8 cellular contexts compared by ENCODE assay signal in genomic region chr5:131171276-131171815, GRCh38. TPM values are rescaled to one million over a fixed set of nuclear protein-coding genes. Genes with fewer than 3 reads are reported as not detected.
DNase-seq lines count a peak whose midpoint lies in the region; ATAC-seq and TF ChIP-seq lines count a peak whose summit lies in the region.

No MANE protein-coding gene starts in this region.

- H3K9me3 ChIP-seq in GM23248 (ENCODE audit: low read depth) (no peaks in the 10 kb centered on the region), fibroblast of lung (ENCODE audit: control insufficient read depth, insufficient read depth, low read depth, low read length) (no peaks in the 10 kb centered on the region)

- ATAC-seq in HG02588 (IDR thresholded peaks at IDR 0.05; ENCODE audit: unreplicated experiment): no peak

- H3F3A ChIP-seq in GM23248 (ENCODE audit: insufficient read depth): no peaks in the 10 kb centered on the region

- WGBS in GM23248 (ENCODE audit: low coverage in 1 of 2, low lambda C conversion rate in 2 of 2, missing lambda C conversion rate in 2 of 2), 2 experiments: 6 to 9% methylated on average over 11 of the region's 11 CpGs

- H3K9ac ChIP-seq in GM23248 (peak overlapping the region; percentile 77), fibroblast of lung (ENCODE audit: insufficient read depth, low read length) (peak overlapping the region; percentile 11)

- CTCF ChIA-PET in AG04449 (lab: Yijun Ruan, JAX): interaction anchor here (1.2 kb wide), 1 partner anchor 245 kb away, joined by 3 read pairs; no protein-coding TSS in a partner anchor

- H3K36me3 ChIP-seq in GM23248 (ENCODE audit: low read depth) (no peaks in the 10 kb centered on the region), fibroblast of lung (ENCODE audit: control insufficient read depth, insufficient read depth, low read length) (no peaks in the 10 kb centered on the region)

- H3K4me3 ChIP-seq in AG04449 (ENCODE audit: low read depth, low read length) (peak overlapping the region; percentile 73), GM23248 (peak overlapping the region; percentile 93), fibroblast of lung (replicated peaks in 1 of 4; ENCODE audit: control extremely low read depth in 1 of 4, insufficient read depth in 1 of 4, low read depth in 3 of 4, low read length in 4 of 4) (peak overlapping the region; percentile 64 to 96 (median 70))

- H4K20me1 ChIP-seq in GM23248 (ENCODE audit: insufficient read depth): no peaks in the 10 kb centered on the region
- H4K20me1 ChIP-seq in fibroblast of lung (ENCODE audit: control insufficient read depth, extremely low read depth, insufficient read depth, low read length): no peaks in the 10 kb centered on the region

- H2AFZ ChIP-seq in GM23248 (peak overlapping the region; percentile 99), fibroblast of lung (ENCODE audit: low read length) (peak overlapping the region; percentile 68)

- no peaks in the 10 kb centered on the region for H3K9me2 ChIP-seq in GM23248 (ENCODE audit: insufficient read depth)

- H3K4me1 ChIP-seq in GM23248 (ENCODE audit: insufficient read depth): peaks cover 4% of the 10 kb centered on the region; the same call in 1 of the 2 replicates
- peaks cover 4% of the 10 kb centered on the region for H3K4me1 ChIP-seq in fibroblast of lung (ENCODE audit: control insufficient read depth, extremely low read depth, insufficient read depth, low read length)

- in situ Hi-C loops in GM23248 (cut with MboI): no loop called here

- POLR2A ChIA-PET in AG04449 (lab: Yijun Ruan, JAX): no interaction called here

- DNase-seq in AG04449 (ENCODE audit: low read depth, low spot score): no peak
- peak; percentile 13 for DNase-seq in GM23248
- peak; percentile 14 for DNase-seq in activated CD4-positive, alpha-beta T cell treated with anti-CD3 and anti-CD28 coated beads, Interleukin-2, amount 50 U/mL, for 1 hour
- no peak for DNase-seq in fibroblast of lung (ENCODE audit: low read depth in 2 of 2)
- peak; percentile 42 for DNase-seq in pons (ENCODE audit: low spot score)
- no peak for DNase-seq in NCI-H345 (lab: John Stamatoyannopoulos, UW)
- DNase-seq in GOT3 (lab: John Stamatoyannopoulos, UW): no peak

- H3K4me2 ChIP-seq in GM23248 (ENCODE audit: unreplicated experiment): peak overlapping the region; percentile 86
- peak overlapping the region; percentile 89 for H3K4me2 ChIP-seq in fibroblast of lung (ENCODE audit: extremely low read depth, insufficient read depth, low read length)

- no peak for TF ChIP-seq CTCF in AG04449 (IDR thresholded peaks at IDR 0.05; ENCODE audit: insufficient read depth, low read length, missing control alignments)
- TF ChIP-seq CTCF in fibroblast of lung (conservative IDR thresholded peaks at IDR 0.05 in 1 of 2, IDR thresholded peaks at IDR 0.05 in 1 of 2; ENCODE audit: low read depth in 1 of 2, low read length in 2 of 2): no peak

- H3K27ac ChIP-seq in GM23248: peak overlapping the region; percentile 39
- peak overlapping the region; percentile 8 for H3K27ac ChIP-seq in fibroblast of lung (ENCODE audit: insufficient read depth, low read length)

- H3K27me3 ChIP-seq in GM23248 (replicated peaks; ENCODE audit: insufficient read depth) (no peaks in the 10 kb centered on the region), fibroblast of lung (ENCODE audit: control insufficient read depth, insufficient read depth, low read length) (no peaks in the 10 kb centered on the region)

- H3K79me2 ChIP-seq in GM23248 (ENCODE audit: insufficient read depth) (peaks cover 21% of the 10 kb centered on the region), fibroblast of lung (ENCODE audit: control insufficient read depth, insufficient read depth, low read length) (peaks cover 5% of the 10 kb centered on the region)

RNA-seq across cellular contexts. Expression of gene LYRM7, which starts 0.6 kb away (rescaled TPM):
- 7.5 and 8.5 TPM in 2 replicates for total RNA-seq in GM23248 (2014; rRNA removed; shearing (Covaris generic))
- polyA plus RNA-seq in GM23248 (2016; fragmentation: Nextera tagmentation; extraction: Ambion mirVana) (23.4 and 27.5 TPM in 2 replicates), fibroblast of lung (4.8 and 5.2 TPM in 2 replicates)
- 6.4 and 6.9 TPM in 2 replicates for total RNA-seq in fibroblast of lung
- polyA plus RNA-seq in fibroblast of lung (2012): 4.5 and 4.6 TPM in 2 replicates
- 0.47 and 0.96 TPM in 2 replicates for polyA minus RNA-seq in fibroblast of lung (ENCODE audit: low replicate concordance)

RNA-seq across cellular contexts. Expression of gene HINT1, which starts 6.3 kb away (rescaled TPM):
- total RNA-seq in GM23248 (2014; rRNA removed; shearing (Covaris generic)): 150 and 184 TPM in 2 replicates
- polyA plus RNA-seq in GM23248 (2016; fragmentation: Nextera tagmentation; extraction: Ambion mirVana): 458 and 466 TPM in 2 replicates
- 181 and 225 TPM in 2 replicates for total RNA-seq in fibroblast of lung
- 332 and 396 TPM in 2 replicates for polyA plus RNA-seq in fibroblast of lung
- 311 and 351 TPM in 2 replicates for polyA plus RNA-seq in fibroblast of lung (2012)
- 26.4 and 58.2 TPM in 2 replicates for polyA minus RNA-seq in fibroblast of lung (ENCODE audit: low replicate concordance)

Comparison
In these comparisons a context has a peak if more than half of its experiments do, and no peak if none do; other contexts are left out.
1. DNase-seq: peak in GM23248 (single experiment), activated CD4-positive, alpha-beta T cell treated with anti-CD3 and anti-CD28 coated beads, Interleukin-2, amount 50 U/mL, for 1 hour (single experiment) and pons (single experiment); none in AG04449 (single experiment), fibroblast of lung (0 of 2), NCI-H345 (single experiment) and GOT3 (single experiment).
2. Peak in every context shown above with its lines, with median percentiles within 50 percentile points of each other: H3K4me3 ChIP-seq.